26 cellular contexts compared by ENCODE assay signal in the genomic region with DNA sequence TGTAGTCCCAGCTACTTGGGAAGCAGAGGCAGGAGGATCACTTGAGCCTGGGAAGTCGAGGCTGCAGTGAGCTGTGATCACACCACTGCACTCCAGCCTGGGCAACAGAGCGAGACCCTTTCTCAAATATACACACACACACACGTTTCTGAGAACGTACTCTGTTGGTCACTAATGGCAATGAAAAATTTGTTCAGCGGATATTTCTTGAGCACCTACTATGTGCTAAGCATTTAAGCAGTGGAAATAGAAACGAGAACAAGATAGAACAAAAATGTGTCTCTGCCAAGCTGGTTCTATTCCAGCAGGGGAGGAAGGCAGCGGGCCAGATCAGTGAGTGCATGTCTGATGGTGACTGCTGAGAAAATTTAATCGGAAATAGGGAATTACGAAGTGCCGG. TPM values are rescaled to one million over a fixed set of nuclear protein-coding genes. Genes with fewer than 3 reads are reported as not detected.
DNase-seq lines count a peak whose midpoint lies in the region; ATAC-seq and TF ChIP-seq lines count a peak whose summit lies in the region.
"Had no signal": no experiment of that assay in that cellular context is flagged by ENCODE, and none has a peak within 500 bp of the region (broad histone marks: within the 10 kb centered on the region; RNA-seq: fewer than 3 reads in every experiment).

No MANE protein-coding gene starts in this region.

- H3K79me2 ChIP-seq in OCI-LY1 (ENCODE audit: insufficient read depth, low read length) = peaks cover 12% of the 10 kb centered on the region; the same call in 1 of the 2 replicates

- peaks cover 50% of the 10 kb centered on the region for H3K4me1 Mint-ChIP-seq in activated CD8-positive, alpha-beta memory T cell treated with anti-CD3 and anti-CD28 coated beads, Interleukin-2, amount 10 ng/mL, durations not matched to agents 7 days and 5 days
- H3K4me1 Mint-ChIP-seq in activated naive CD8-positive, alpha-beta T cell treated with anti-CD3 and anti-CD28 coated beads, Interleukin-2, amount 50 U/mL, for 24 hours = peaks cover 61% of the 10 kb centered on the region
- peaks cover 33 to 39% of the 10 kb centered on the region in 2 donors for H3K4me1 Mint-ChIP-seq in natural killer cell treated with Interleukin-12 subunit alpha and Interleukin-12 subunit beta and Interleukin-15 and Interleukin-18, amount 100 ng/mL, for 72 hours (ENCODE audit: low read depth in 2 of 2)

- H3K9me3 ChIP-seq in OCI-LY1 (ENCODE audit: low read length) = no peaks in the 10 kb centered on the region
- H3K9me3 ChIP-seq: A549, adrenal gland, gastrocnemius medialis, vagina had no signal

- H3K36me3 ChIP-seq in OCI-LY1 (ENCODE audit: insufficient read depth, low read length) = peaks cover 58% of the 10 kb centered on the region

- H3K4me3 Mint-ChIP-seq in activated CD8-positive, alpha-beta memory T cell treated with anti-CD3 and anti-CD28 coated beads, Interleukin-2, amount 10 ng/mL, durations not matched to agents 7 days and 5 days = no peak overlapping the region
- no peak overlapping the region for H3K4me3 Mint-ChIP-seq in activated naive CD8-positive, alpha-beta T cell treated with anti-CD3 and anti-CD28 coated beads, Interleukin-2, amount 50 U/mL, for 24 hours
- H3K4me3 Mint-ChIP-seq in natural killer cell treated with Interleukin-12 subunit alpha and Interleukin-12 subunit beta and Interleukin-15 and Interleukin-18, amount 100 ng/mL, for 72 hours = no peak overlapping the region
- H3K4me3 Mint-ChIP-seq: H9, nephron had no signal

- CTCF ChIA-PET in activated CD8-positive, alpha-beta memory T cell treated with anti-CD3 and anti-CD28 coated beads, Interleukin-2, amount 10 ng/mL, durations not matched to agents 7 days and 5 days (lab: Charles Lee) = interaction anchor here (1.1 to 1.2 kb wide), 2 partner anchors 15 to 24 kb away, joined by 3 to 4 read pairs; no protein-coding TSS in a partner anchor

- H3F3A ChIP-seq in OCI-LY1 (ENCODE audit: insufficient read depth, low read length) = peaks cover 19% of the 10 kb centered on the region

- no peaks in the 10 kb centered on the region for H3K27me3 ChIP-seq in OCI-LY1 (ENCODE audit: insufficient read depth, low read length)
- H3K27me3 ChIP-seq: adrenal gland, dorsolateral prefrontal cortex, gastrocnemius medialis, vagina had no signal

- no peak for ATAC-seq in activated CD8-positive, alpha-beta memory T cell treated with anti-CD3 and anti-CD28 coated beads, Interleukin-2, amount 10 ng/mL, durations not matched to agents 7 days and 5 days
- no peak for ATAC-seq in activated naive CD8-positive, alpha-beta T cell treated with anti-CD3 and anti-CD28 coated beads, Interleukin-2, amount 50 U/mL, for 24 hours
- ATAC-seq in natural killer cell treated with Interleukin-12 subunit alpha and Interleukin-12 subunit beta and Interleukin-15 and Interleukin-18, amount 100 ng/mL, for 72 hours = no peak
- ATAC-seq: A549, esophagus mucosa, gastrocnemius medialis, PC-3 had no signal

- no peak overlapping the region for H3K4me3 ChIP-seq in OCI-LY1 (ENCODE audit: low read depth, low read length, poor library complexity, severe bottlenecking)
- H3K4me3 ChIP-seq: A549, adrenal gland, dorsolateral prefrontal cortex, gastrocnemius medialis, vagina had no signal

- no peaks in the 10 kb centered on the region for H3K9me2 ChIP-seq in OCI-LY1 (ENCODE audit: low read depth, low read length)

- H3K4me2 ChIP-seq in OCI-LY1 (ENCODE audit: low read length) = no peak overlapping the region
- H3K4me2 ChIP-seq: A549 had no signal

- TF ChIP-seq CTCF in OCI-LY1 (IDR thresholded peaks at IDR 0.05; ENCODE audit: low read length) = no peak

- peaks cover 40% of the 10 kb centered on the region for H3K36me3 Mint-ChIP-seq in activated CD8-positive, alpha-beta memory T cell treated with anti-CD3 and anti-CD28 coated beads, Interleukin-2, amount 10 ng/mL, durations not matched to agents 7 days and 5 days
- peaks cover 38% of the 10 kb centered on the region for H3K36me3 Mint-ChIP-seq in activated naive CD8-positive, alpha-beta T cell treated with anti-CD3 and anti-CD28 coated beads, Interleukin-2, amount 50 U/mL, for 24 hours (ENCODE audit: low read depth)
- H3K36me3 Mint-ChIP-seq in natural killer cell treated with Interleukin-12 subunit alpha and Interleukin-12 subunit beta and Interleukin-15 and Interleukin-18, amount 100 ng/mL, for 72 hours = peaks cover 10% of the 10 kb centered on the region

- no peak overlapping the region for H3K9ac ChIP-seq in OCI-LY1 (ENCODE audit: low read length)

- no peaks in the 10 kb centered on the region for H4K20me1 ChIP-seq in OCI-LY1 (ENCODE audit: insufficient read depth, low read length)

- H2AFZ ChIP-seq in OCI-LY1 (ENCODE audit: low read length) = no peak overlapping the region

- H3K4me1 ChIP-seq in OCI-LY1 (ENCODE audit: insufficient read depth, low read length, severe bottlenecking) = peaks cover 42% of the 10 kb centered on the region

- peak overlapping the region; percentile 69 for H3K27ac Mint-ChIP-seq in activated CD8-positive, alpha-beta memory T cell treated with anti-CD3 and anti-CD28 coated beads, Interleukin-2, amount 10 ng/mL, durations not matched to agents 7 days and 5 days
- peak overlapping the region; percentile 78 for H3K27ac Mint-ChIP-seq in activated naive CD8-positive, alpha-beta T cell treated with anti-CD3 and anti-CD28 coated beads, Interleukin-2, amount 50 U/mL, for 24 hours
- peak overlapping the region; percentile 70 to 74 for H3K27ac Mint-ChIP-seq in natural killer cell treated with Interleukin-12 subunit alpha and Interleukin-12 subunit beta and Interleukin-15 and Interleukin-18, amount 100 ng/mL, for 72 hours
- H3K27ac Mint-ChIP-seq: H9, nephron had no signal

- no peaks in the 10 kb centered on the region for H3K9me3 Mint-ChIP-seq in activated CD8-positive, alpha-beta memory T cell treated with anti-CD3 and anti-CD28 coated beads, Interleukin-2, amount 10 ng/mL, durations not matched to agents 7 days and 5 days (ENCODE audit: low read depth)
- H3K9me3 Mint-ChIP-seq in activated naive CD8-positive, alpha-beta T cell treated with anti-CD3 and anti-CD28 coated beads, Interleukin-2, amount 50 U/mL, for 24 hours = no peaks in the 10 kb centered on the region
- H3K9me3 Mint-ChIP-seq in natural killer cell treated with Interleukin-12 subunit alpha and Interleukin-12 subunit beta and Interleukin-15 and Interleukin-18, amount 100 ng/mL, for 72 hours = no peaks in the 10 kb centered on the region
- H3K9me3 Mint-ChIP-seq: H9, nephron had no signal

- H3K27me3 Mint-ChIP-seq in activated CD8-positive, alpha-beta memory T cell treated with anti-CD3 and anti-CD28 coated beads, Interleukin-2, amount 10 ng/mL, durations not matched to agents 7 days and 5 days = no peaks in the 10 kb centered on the region
- H3K27me3 Mint-ChIP-seq in activated naive CD8-positive, alpha-beta T cell treated with anti-CD3 and anti-CD28 coated beads, Interleukin-2, amount 50 U/mL, for 24 hours = no peaks in the 10 kb centered on the region
- no peaks in the 10 kb centered on the region for H3K27me3 Mint-ChIP-seq in natural killer cell treated with Interleukin-12 subunit alpha and Interleukin-12 subunit beta and Interleukin-15 and Interleukin-18, amount 100 ng/mL, for 72 hours

- DNase-seq in activated CD8-positive, alpha-beta memory T cell treated with anti-CD3 and anti-CD28 coated beads, Interleukin-2, amount 10 ng/mL, durations not matched to agents 7 days and 5 days = no peak
- no peak for DNase-seq in activated CD8-positive, alpha-beta memory T cell treated with anti-CD3 and anti-CD28 coated beads for 24 hours
- DNase-seq in activated naive CD8-positive, alpha-beta T cell treated with anti-CD3 and anti-CD28 coated beads, Interleukin-2, amount 50 U/mL, for 24 hours = no peak
- no peak for DNase-seq in natural killer cell treated with Interleukin-12 subunit alpha and Interleukin-12 subunit beta and Interleukin-15 and Interleukin-18, amount 100 ng/mL, for 72 hours (ENCODE audit: low spot score)
- DNase-seq in T1000 (lab: John Stamatoyannopoulos, UW) (no peak), ecto neural progenitor cell (ENCODE audit: low spot score) (no peak)
- no peak for DNase-seq in activated CD4-positive, CD25-positive, alpha-beta regulatory T cell treated with anti-CD3 and anti-CD28 coated beads, Interleukin-2, amount 50 U/mL, for 72 hours
- DNase-seq: activated CD4-positive, alpha-beta T cell treated with anti-CD3 and anti-CD28 coated beads for 1 hour; adrenal gland; C1 segment of cervical spinal cord; DMS153; dorsolateral prefrontal cortex; gastrocnemius medialis; GF-D8; H9; kidney glomerular epithelial cell; NCI-H1436; NCI-H774; PC-3; SIG-M5; stimulated activated CD4-positive, alpha-beta T cell treated with anti-CD3 and anti-CD28 coated beads, Interleukin-4, amount 100 ng/mL, for 24 hours had no signal

- H3K27ac ChIP-seq in OCI-LY1 (ENCODE audit: low read depth, low read length, poor library complexity, severe bottlenecking) = peak overlapping the region; percentile 45
- H3K27ac ChIP-seq: A549, adrenal gland, dorsolateral prefrontal cortex, gastrocnemius medialis, vagina had no signal

RNA-seq across cellular contexts. Expression of a gene that starts 8.7 kb away (rescaled TPM):
- 100 to 1,000 TPM; 388 to 398 TPM for total RNA-seq in activated CD8-positive, alpha-beta memory T cell treated with anti-CD3 and anti-CD28 coated beads, Interleukin-2, amount 10 ng/mL, durations not matched to agents 7 days and 5 days
- 100 to 1,000 TPM; 286 to 366 TPM for total RNA-seq in natural killer cell treated with Interleukin-12 subunit alpha and Interleukin-12 subunit beta and Interleukin-15 and Interleukin-18, amount 100 ng/mL, for 72 hours

RNA-seq across cellular contexts. Expression of a gene that starts 25.2 kb away (rescaled TPM):
- 100 to 1,000 TPM in 1 of 2 experiments, 10 to 100 TPM in 1; 94.7 to 128 TPM for total RNA-seq in activated CD8-positive, alpha-beta memory T cell treated with anti-CD3 and anti-CD28 coated beads, Interleukin-2, amount 10 ng/mL, durations not matched to agents 7 days and 5 days
- 100 to 1,000 TPM; 114 to 145 TPM for total RNA-seq in natural killer cell treated with Interleukin-12 subunit alpha and Interleukin-12 subunit beta and Interleukin-15 and Interleukin-18, amount 100 ng/mL, for 72 hours

RNA-seq across cellular contexts. Expression of a gene that starts 25.6 kb away (rescaled TPM):
- 100 to 1,000 TPM; 116 to 138 TPM for total RNA-seq in activated CD8-positive, alpha-beta memory T cell treated with anti-CD3 and anti-CD28 coated beads, Interleukin-2, amount 10 ng/mL, durations not matched to agents 7 days and 5 days
- total RNA-seq in natural killer cell treated with Interleukin-12 subunit alpha and Interleukin-12 subunit beta and Interleukin-15 and Interleukin-18, amount 100 ng/mL, for 72 hours = 100 to 1,000 TPM; 145 to 147 TPM

RNA-seq across cellular contexts. Expression of a gene that starts 55.4 kb away (rescaled TPM):
- 1 to 10 TPM; 5.8 to 8.9 TPM for total RNA-seq in activated CD8-positive, alpha-beta memory T cell treated with anti-CD3 and anti-CD28 coated beads, Interleukin-2, amount 10 ng/mL, durations not matched to agents 7 days and 5 days
- 10 to 100 TPM in 1 of 2 donors, 1 to 10 TPM in 1; 5.9 to 15.3 TPM for total RNA-seq in natural killer cell treated with Interleukin-12 subunit alpha and Interleukin-12 subunit beta and Interleukin-15 and Interleukin-18, amount 100 ng/mL, for 72 hours

RNA-seq across cellular contexts. Expression of a gene that starts 55.5 kb away (rescaled TPM):
- 10 to 100 TPM; 72.2 to 75.4 TPM for total RNA-seq in activated CD8-positive, alpha-beta memory T cell treated with anti-CD3 and anti-CD28 coated beads, Interleukin-2, amount 10 ng/mL, durations not matched to agents 7 days and 5 days
- total RNA-seq in natural killer cell treated with Interleukin-12 subunit alpha and Interleukin-12 subunit beta and Interleukin-15 and Interleukin-18, amount 100 ng/mL, for 72 hours = 10 to 100 TPM; 51.1 to 91.1 TPM
